ENCODE assay signal across 8 cellular contexts in the genomic region with DNA sequence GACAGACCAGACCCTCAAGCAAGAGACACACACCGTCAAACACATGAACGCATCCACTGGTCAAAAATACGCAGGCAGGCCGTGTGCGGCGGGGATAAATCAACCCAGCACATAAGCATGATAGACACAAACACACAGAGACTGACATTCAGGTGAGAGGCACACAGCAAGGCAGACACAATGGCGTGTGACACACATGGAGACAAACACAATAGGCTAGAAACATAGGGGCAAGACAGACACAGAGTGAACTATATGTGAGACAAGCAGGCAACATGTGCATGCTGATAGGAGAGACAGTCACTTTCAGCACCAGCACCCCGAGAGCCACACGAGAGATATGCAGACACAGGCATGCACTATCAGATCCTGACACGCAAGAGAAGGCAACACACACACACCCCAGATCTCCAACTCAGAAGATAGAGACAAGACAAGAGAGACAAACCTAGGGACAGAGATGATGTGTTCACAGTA. TPM values are rescaled to one million over a fixed set of nuclear protein-coding genes. Genes with fewer than 3 reads are reported as not detected.
DNase-seq lines count a peak whose midpoint lies in the region; ATAC-seq and TF ChIP-seq lines count a peak whose summit lies in the region.

No MANE protein-coding gene starts in this region.

- intact Hi-C loops in esophagus muscularis mucosa (cut with DNase I): no loop called here
- intact Hi-C loops in activated naive CD4-positive, alpha-beta T cell treated with anti-CD3 and anti-CD28 coated beads for 36 hours (cut with micrococcal nuclease): loop anchor here (5.0 to 10.0 kb wide), 2 partner anchors 318 to 1060 kb away; a partner anchor contains a TSS

- H3K4me1 Mint-ChIP-seq in activated naive CD4-positive, alpha-beta T cell treated with anti-CD3 and anti-CD28 coated beads for 36 hours (ENCODE audit: low read depth): peaks cover 31% of the 10 kb centered on the region

- no peaks in the 10 kb centered on the region for H3K36me3 Mint-ChIP-seq in activated naive CD4-positive, alpha-beta T cell treated with anti-CD3 and anti-CD28 coated beads for 36 hours (ENCODE audit: low read depth)

- TF ChIP-seq CTCF in GM12865 (IDR thresholded peaks at IDR 0.05; ENCODE audit: insufficient read depth, low read depth, low read length, missing control alignments) (no peak), RWPE2 (IDR thresholded peaks at IDR 0.05; ENCODE audit: poor library complexity, severe bottlenecking) (no peak), esophagus muscularis mucosa (IDR thresholded peaks at IDR 0.05) (no peak), GM10266 (IDR thresholded peaks at IDR 0.05; ENCODE audit: control insufficient read depth, insufficient read depth, low read depth, missing control alignments) (no peak)

- ATAC-seq in RWPE2 (ENCODE audit: low read depth) (no peak; the same call in 2 of the 3 replicates), HG02852 (IDR thresholded peaks at IDR 0.05; ENCODE audit: unreplicated experiment) (no peak)

- TF ChIP-seq EP300 in esophagus muscularis mucosa (IDR thresholded peaks at IDR 0.05): no peak

- no peaks in the 10 kb centered on the region for H3K9me3 Mint-ChIP-seq in activated naive CD4-positive, alpha-beta T cell treated with anti-CD3 and anti-CD28 coated beads for 36 hours

- H3K27ac ChIP-seq in RWPE2 (ENCODE audit: poor library complexity, severe bottlenecking) (peak overlapping the region; percentile 99), esophagus muscularis mucosa (replicated peaks in 1 of 4) (peak overlapping the region; percentile 97 to 99 (median 99)), skeletal muscle tissue (ENCODE audit: low read depth, low read length) (peak overlapping the region; percentile 99)

- H3K4me3 ChIP-seq in GM12865 (ENCODE audit: low read depth, low read length): no peak overlapping the region
- H3K4me3 ChIP-seq in RWPE2 (ENCODE audit: severe bottlenecking): no peak overlapping the region
- H3K4me3 ChIP-seq in esophagus muscularis mucosa: no peak overlapping the region
- peak overlapping the region in 1 of 3 donors; percentile 3 for H3K4me3 ChIP-seq in skeletal muscle tissue (ENCODE audit: low read length in 3 of 3)

- WGBS in esophagus muscularis mucosa: 66% methylated on average over 10 of the region's 10 CpGs

- CTCF ChIA-PET in activated naive CD4-positive, alpha-beta T cell treated with anti-CD3 and anti-CD28 coated beads for 36 hours (lab: Charles Lee): no interaction called here

- DNase-seq in GM12865 (ENCODE audit: low read depth) (peak; percentile 55), RWPE2 (ENCODE audit: low spot score) (no peak), esophagus muscularis mucosa (ENCODE audit: extremely low spot score) (no peak), GM10266 (ENCODE audit: extremely low spot score) (no peak), T1000 (lab: John Stamatoyannopoulos, UW) (no peak)
- no peak for DNase-seq in activated naive CD4-positive, alpha-beta T cell treated with anti-CD3 and anti-CD28 coated beads for 36 hours

- peak overlapping the region in 1 of 3 donors; percentile 57 for H3K9ac ChIP-seq in skeletal muscle tissue (ENCODE audit: low read depth in 1 of 3, low read length in 3 of 3)

- no peak for TF ChIP-seq POLR2A in esophagus muscularis mucosa (IDR thresholded peaks at IDR 0.05; ENCODE audit: low read depth)

- H3K4me3 Mint-ChIP-seq in activated naive CD4-positive, alpha-beta T cell treated with anti-CD3 and anti-CD28 coated beads for 36 hours: no peak overlapping the region

- H3K27me3 ChIP-seq in RWPE2 (ENCODE audit: insufficient read depth, poor library complexity, severe bottlenecking): no peaks in the 10 kb centered on the region
- H3K27me3 ChIP-seq in esophagus muscularis mucosa: no peaks in the 10 kb centered on the region
- H3K27me3 ChIP-seq in skeletal muscle tissue (ENCODE audit: control insufficient read depth in 3 of 3, insufficient read depth in 3 of 3, low read length in 3 of 3): no peaks in the 10 kb centered on the region

- no peak overlapping the region for H3K27ac Mint-ChIP-seq in activated naive CD4-positive, alpha-beta T cell treated with anti-CD3 and anti-CD28 coated beads for 36 hours

- no peaks in the 10 kb centered on the region for H3K36me3 ChIP-seq in RWPE2 (ENCODE audit: low read depth)
- no peaks in the 10 kb centered on the region for H3K36me3 ChIP-seq in esophagus muscularis mucosa
- no peaks in the 10 kb centered on the region for H3K36me3 ChIP-seq in skeletal muscle tissue (ENCODE audit: control insufficient read depth in 3 of 3, insufficient read depth in 3 of 3, low read length in 3 of 3)

- no peaks in the 10 kb centered on the region for H3K9me3 ChIP-seq in RWPE2 (ENCODE audit: severe bottlenecking)
- no peaks in the 10 kb centered on the region for H3K9me3 ChIP-seq in esophagus muscularis mucosa
- no peaks in the 10 kb centered on the region for H3K9me3 ChIP-seq in skeletal muscle tissue (ENCODE audit: control insufficient read depth in 3 of 3, low read length in 3 of 3)

- H3K4me1 ChIP-seq in RWPE2 (ENCODE audit: insufficient read depth, poor library complexity, severe bottlenecking): peaks cover 53% of the 10 kb centered on the region
- peaks cover 63 to 89% (median 79%) of the 10 kb centered on the region in 4 donors for H3K4me1 ChIP-seq in esophagus muscularis mucosa
- peaks cover 56 to 69% (median 64%) of the 10 kb centered on the region in 3 donors for H3K4me1 ChIP-seq in skeletal muscle tissue (ENCODE audit: control insufficient read depth in 3 of 3, insufficient read depth in 3 of 3, low read length in 3 of 3)

- no peaks in the 10 kb centered on the region for H3K27me3 Mint-ChIP-seq in activated naive CD4-positive, alpha-beta T cell treated with anti-CD3 and anti-CD28 coated beads for 36 hours (ENCODE audit: low read depth)

RNA-seq across cellular contexts. Expression of a gene that starts 6.9 kb away (rescaled TPM):
- total RNA-seq in esophagus muscularis mucosa (1,000 to 10,000 TPM in 1 of 4 donors, 100 to 1,000 TPM in 2, 10 to 100 TPM in 1; 82.2 to 1,609 (median 182) TPM), skeletal muscle tissue (31.3 TPM)
- total RNA-seq in activated naive CD4-positive, alpha-beta T cell treated with anti-CD3 and anti-CD28 coated beads for 36 hours: 100 to 1,000 TPM; 292 to 296 TPM

RNA-seq across cellular contexts. Expression of a gene that starts 9.1 kb away (rescaled TPM):
- 10 to 100 TPM in 3 of 4 donors, 1 to 10 TPM in 1; 7.1 to 17.0 (median 12.6) TPM for total RNA-seq in esophagus muscularis mucosa
- 13.6 TPM for total RNA-seq in skeletal muscle tissue
- total RNA-seq in activated naive CD4-positive, alpha-beta T cell treated with anti-CD3 and anti-CD28 coated beads for 36 hours: 10 to 100 TPM; 14.0 to 14.9 TPM

RNA-seq across cellular contexts. Expression of a gene that starts 17.2 kb away (rescaled TPM):
- total RNA-seq in esophagus muscularis mucosa: 100 to 1,000 TPM; 236 to 275 (median 250) TPM
- 207 TPM for total RNA-seq in skeletal muscle tissue
- total RNA-seq in activated naive CD4-positive, alpha-beta T cell treated with anti-CD3 and anti-CD28 coated beads for 36 hours: 100 to 1,000 TPM; 237 to 249 TPM

RNA-seq across cellular contexts. Expression of a gene that starts 17.4 kb away (rescaled TPM):
- total RNA-seq in esophagus muscularis mucosa (under 1 TPM in 1 of 4 donors, not detected in 3; 0.65 TPM), skeletal muscle tissue (not detected)
- 10 to 100 TPM; 41.4 to 43.2 TPM for total RNA-seq in activated naive CD4-positive, alpha-beta T cell treated with anti-CD3 and anti-CD28 coated beads for 36 hours

RNA-seq across cellular contexts. Expression of a gene that starts 22.0 kb away (rescaled TPM):
- 1 to 10 TPM; 2.7 to 6.6 (median 4.2) TPM for total RNA-seq in esophagus muscularis mucosa
- 5.7 TPM for total RNA-seq in skeletal muscle tissue
- 10 to 100 TPM; 54.8 to 55.6 TPM for total RNA-seq in activated naive CD4-positive, alpha-beta T cell treated with anti-CD3 and anti-CD28 coated beads for 36 hours
